ENCODE assay signal across 9 cellular contexts in the genomic region with DNA sequence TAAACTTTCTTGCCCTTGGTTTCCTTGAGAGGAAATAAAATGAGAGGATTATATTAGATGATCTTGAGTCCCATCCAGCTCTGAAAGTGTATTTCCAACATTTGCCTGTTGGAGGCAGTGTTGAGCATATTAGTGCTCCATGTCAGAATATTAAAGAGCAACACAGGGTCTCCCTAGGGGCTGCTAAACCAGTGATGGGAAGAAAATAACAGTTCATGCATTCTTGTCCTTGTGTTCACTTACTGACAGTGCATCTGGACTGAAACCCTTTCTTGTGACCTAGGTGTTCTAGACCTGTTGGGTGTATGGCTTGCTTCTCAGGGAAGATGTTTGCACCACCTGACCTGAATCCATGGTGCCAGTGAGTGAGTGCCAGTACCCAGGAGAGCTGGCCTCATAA.
DNase-seq lines count a peak whose midpoint lies in the region; ATAC-seq and TF ChIP-seq lines count a peak whose summit lies in the region.
"Had no signal": no experiment of that assay in that cellular context is flagged by ENCODE, and none has a peak within 500 bp of the region (broad histone marks: within the 10 kb centered on the region; RNA-seq: fewer than 3 reads in every experiment).

No MANE protein-coding gene starts in this region.

- no peaks in the 10 kb centered on the region for H3K36me3 Mint-ChIP-seq in CD4-positive, CD25-positive, alpha-beta regulatory T cell
- H3K36me3 Mint-ChIP-seq in MCF 10A (ENCODE audit: insufficient read depth, unreplicated experiment) (no peaks in the 10 kb centered on the region), memory B cell (no peaks in the 10 kb centered on the region)

- H3K4me3 Mint-ChIP-seq in CD4-positive, CD25-positive, alpha-beta regulatory T cell: no peak overlapping the region
- H3K4me3 Mint-ChIP-seq in MCF 10A (ENCODE audit: unreplicated experiment): no peak overlapping the region
- no peak overlapping the region for H3K4me3 Mint-ChIP-seq in memory B cell

- peaks cover 0 to 12% (median 4%) of the 10 kb centered on the region in 4 donors for H3K4me1 Mint-ChIP-seq in CD4-positive, CD25-positive, alpha-beta regulatory T cell
- H3K4me1 Mint-ChIP-seq in MCF 10A (ENCODE audit: insufficient read depth, unreplicated experiment) (peaks cover 5% of the 10 kb centered on the region), memory B cell (peaks cover 36% of the 10 kb centered on the region)

- DNase-seq in CD4-positive, CD25-positive, alpha-beta regulatory T cell: peak in 2 of 3 donors; percentile 16 to 48
- no peak for DNase-seq in HFF-Myc (ENCODE audit: extremely low read depth, low read depth)
- peak; percentile 32 for DNase-seq in MCF 10A (ENCODE audit: unreplicated experiment)
- DNase-seq in memory B cell (ENCODE audit: low spot score in 2 of 2): peak in 1 of 2 donors; percentile 21
- no peak for DNase-seq in kidney tubule cell (ENCODE audit: low spot score)
- no peak for DNase-seq in NCI-H774 (lab: John Stamatoyannopoulos, UW)
- DNase-seq: retina had no signal

- H3K36me3 ChIP-seq in CD4-positive, CD25-positive, alpha-beta regulatory T cell (ENCODE audit: control insufficient read depth, insufficient read depth, low read length): no peaks in the 10 kb centered on the region

- ATAC-seq in CD4-positive, CD25-positive, alpha-beta regulatory T cell (ENCODE audit: low read depth in 2 of 2): no peak
- peak; percentile 22 for ATAC-seq in memory B cell (ENCODE audit: low read depth)
- no peak for ATAC-seq in HG02642 (IDR thresholded peaks at IDR 0.05; ENCODE audit: poor library complexity, unreplicated experiment)
- no peak for ATAC-seq in HG03354 (IDR thresholded peaks at IDR 0.05; ENCODE audit: poor library complexity, severe bottlenecking, unreplicated experiment)

- intact Hi-C loops in MCF 10A (cut with micrococcal nuclease): no loop called here

- H3K27me3 ChIP-seq in CD4-positive, CD25-positive, alpha-beta regulatory T cell (ENCODE audit: control insufficient read depth, insufficient read depth, low read length): peaks cover 17% of the 10 kb centered on the region

- H3K9me3 Mint-ChIP-seq in CD4-positive, CD25-positive, alpha-beta regulatory T cell: no peaks in the 10 kb centered on the region
- H3K9me3 Mint-ChIP-seq in MCF 10A (ENCODE audit: unreplicated experiment): no peaks in the 10 kb centered on the region
- H3K9me3 Mint-ChIP-seq in memory B cell: no peaks in the 10 kb centered on the region

- no peak overlapping the region for H3K27ac ChIP-seq in CD4-positive, CD25-positive, alpha-beta regulatory T cell (ENCODE audit: insufficient read depth, low read length, poor library complexity, severe bottlenecking)

- H3K27me3 Mint-ChIP-seq in CD4-positive, CD25-positive, alpha-beta regulatory T cell: peaks cover 33% of the 10 kb centered on the region
- no peaks in the 10 kb centered on the region for H3K27me3 Mint-ChIP-seq in MCF 10A (ENCODE audit: insufficient read depth, unreplicated experiment)
- H3K27me3 Mint-ChIP-seq in memory B cell: peaks cover 3% of the 10 kb centered on the region

- TF ChIP-seq CTCF in HFF-Myc (IDR thresholded peaks at IDR 0.05; ENCODE audit: low read depth, low read length, missing control alignments) (peak; percentile 40), MCF 10A (IDR thresholded peaks at IDR 0.05; ENCODE audit: unreplicated experiment) (peak; percentile 47)

- CTCF ChIA-PET in MCF 10A (lab: Yijun Ruan, JAX): interaction anchor here (0.6 to 18.5 kb wide), 35 partner anchors 9 to 1207 kb away, joined by 3 to 723 read pairs (median 5); no protein-coding TSS in a partner anchor

- H3K4me3 ChIP-seq in CD4-positive, CD25-positive, alpha-beta regulatory T cell (ENCODE audit: low read depth, low read length): no peak overlapping the region
- no peak overlapping the region for H3K4me3 ChIP-seq in HFF-Myc (replicated peaks; ENCODE audit: low read depth, low read length)

- H3K27ac Mint-ChIP-seq in CD4-positive, CD25-positive, alpha-beta regulatory T cell: no peak overlapping the region
- H3K27ac Mint-ChIP-seq in MCF 10A (ENCODE audit: low read depth, unreplicated experiment): no peak overlapping the region
- no peak overlapping the region for H3K27ac Mint-ChIP-seq in memory B cell

- BruUV-seq in MCF 10A (replicated peaks; lab: Mats Ljungman, UMichigan): no TSS peak

- H3K4me1 ChIP-seq in CD4-positive, CD25-positive, alpha-beta regulatory T cell (ENCODE audit: control insufficient read depth, insufficient read depth, low read length, poor library complexity, severe bottlenecking): peaks cover 4% of the 10 kb centered on the region

- POLR2A ChIA-PET in MCF 10A (lab: Yijun Ruan, JAX): interaction anchor here (0.5 to 0.8 kb wide), 2 partner anchors 161 to 288 kb away, joined by 3 to 4 read pairs; no protein-coding TSS in a partner anchor

- H3K9me3 ChIP-seq in CD4-positive, CD25-positive, alpha-beta regulatory T cell (ENCODE audit: control insufficient read depth in 2 of 2, low read length in 2 of 2): no peaks in the 10 kb centered on the region

Comparison
In these comparisons a context has a peak if more than half of its experiments do, and no peak if none do; other contexts are left out.
1. DNase-seq: peak in CD4-positive, CD25-positive, alpha-beta regulatory T cell (2 of 3) and MCF 10A (single experiment); none in HFF-Myc (single experiment), kidney tubule cell (single experiment) and NCI-H774 (single experiment).